27 cellular contexts compared by ENCODE assay signal in the genomic region with DNA sequence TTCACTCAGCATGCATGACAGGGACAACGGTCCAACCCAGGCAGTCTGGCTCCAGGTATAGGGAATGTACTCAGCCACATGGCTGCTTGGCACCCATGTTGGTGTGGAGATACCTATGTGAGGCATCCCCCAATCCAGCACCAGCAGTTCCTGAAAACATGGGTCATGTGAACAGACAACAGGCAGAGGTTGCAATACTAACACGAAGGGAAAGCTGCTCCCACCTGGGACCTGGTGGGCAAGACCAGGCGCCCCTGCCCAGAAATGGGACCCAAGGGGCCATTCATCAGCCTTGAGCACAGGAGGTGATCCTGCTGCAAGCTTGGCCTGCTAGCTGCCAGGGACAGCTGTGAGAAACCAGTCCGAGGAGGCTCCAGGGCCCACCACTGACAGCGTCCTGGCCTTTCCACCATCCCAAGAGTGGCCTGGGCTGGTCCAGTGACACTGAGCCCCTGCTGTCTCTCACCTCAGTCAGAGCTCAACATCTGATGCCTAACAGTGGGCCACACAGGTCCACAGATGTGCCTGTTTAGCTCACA.
A peak's percentile ranks its signal among the peaks of the same experiment; 100 is the strongest.
DNase-seq lines count a peak whose midpoint lies in the region; ATAC-seq, FAIRE-seq and TF ChIP-seq lines count a peak whose summit lies in the region.
"Had no signal": no experiment of that assay in that cellular context is flagged by ENCODE, and none has a peak within 500 bp of the region (broad histone marks: within the 10 kb centered on the region; RNA-seq: fewer than 3 reads in every experiment).

No MANE protein-coding gene starts in this region.

- H3K27ac Mint-ChIP-seq in activated T-cell treated with anti-CD3 and anti-CD28 coated beads, Interleukin-2, amount 50 U/mL, for 24 hours = no peak overlapping the region
- no peak overlapping the region for H3K27ac Mint-ChIP-seq in effector memory CD8-positive, alpha-beta T cell
- H3K27ac Mint-ChIP-seq: activated CD8-positive, alpha-beta T cell treated with anti-CD3 and anti-CD28 coated beads, Interleukin-2, amount 10 ng/mL, durations not matched to agents 7 days and 5 days; B cell; CD8-positive, alpha-beta memory T cell had no signal

- peaks cover 0 to 21% (median 11%) of the 10 kb centered on the region in 3 donors for H3K27me3 ChIP-seq in stomach
- H3K27me3 ChIP-seq: SJCRH30 had no signal

- H3K4me1 ChIP-seq in kidney (ENCODE audit: control insufficient read depth in 1 of 2, insufficient read depth in 1 of 2, low read depth in 1 of 2, low read length in 2 of 2) = peaks cover 0 to 2% of the 10 kb centered on the region in 2 donors
- H3K4me1 ChIP-seq in stomach = peaks cover 0 to 22% (median 6%) of the 10 kb centered on the region in 4 donors
- H3K4me1 ChIP-seq: left lung, SJCRH30 had no signal

- no peak for FAIRE-seq in kidney (lab: Jason Lieb, UNC)
- FAIRE-seq: GM12892 had no signal

- no peak for TF ChIP-seq CTCF in RWPE1 (conservative IDR thresholded peaks at IDR 0.05; ENCODE audit: low read depth)
- no peak for TF ChIP-seq CTCF in kidney (IDR thresholded peaks at IDR 0.05; ENCODE audit: borderline replicate concordance, extremely low read depth, insufficient read depth)
- no peak for TF ChIP-seq CTCF in stomach (IDR thresholded peaks at IDR 0.05)

- H3K27ac ChIP-seq in RWPE1 = peak overlapping the region; percentile 8; the same call in 1 of the 2 replicates
- no peak overlapping the region for H3K27ac ChIP-seq in kidney (ENCODE audit: low read depth in 2 of 2, low read length in 2 of 2)
- H3K27ac ChIP-seq in stomach = no peak overlapping the region
- H3K27ac ChIP-seq: gastroesophageal sphincter, left lung, SJCRH30, skin epidermis had no signal

- H3K9me3 ChIP-seq in kidney (ENCODE audit: control insufficient read depth in 1 of 2, low read length in 2 of 2) (no peaks in the 10 kb centered on the region), stomach (no peaks in the 10 kb centered on the region)
- H3K9me3 ChIP-seq: gastroesophageal sphincter, left lung, SJCRH30 had no signal

- no peak for TF ChIP-seq EP300 in stomach (IDR thresholded peaks at IDR 0.05)

- no peak overlapping the region for H3K4me3 ChIP-seq in kidney (ENCODE audit: low read length in 2 of 2)
- H3K4me3 ChIP-seq in stomach = no peak overlapping the region
- H3K4me3 ChIP-seq: gastroesophageal sphincter, left lung, SJCRH30, skin epidermis had no signal

- no peaks in the 10 kb centered on the region for H3K4me1 Mint-ChIP-seq in activated T-cell treated with anti-CD3 and anti-CD28 coated beads, Interleukin-2, amount 50 U/mL, for 24 hours (ENCODE audit: low read depth)
- no peaks in the 10 kb centered on the region for H3K4me1 Mint-ChIP-seq in effector memory CD8-positive, alpha-beta T cell (ENCODE audit: low read depth in 2 of 2)
- H3K4me1 Mint-ChIP-seq: B cell; CD8-positive, alpha-beta memory T cell had no signal

- CTCF ChIA-PET in RWPE1 (lab: Yijun Ruan, JAX) = no interaction called here

- H3K36me3 ChIP-seq in kidney (ENCODE audit: control insufficient read depth in 1 of 2, insufficient read depth in 2 of 2, low read length in 2 of 2) = no peaks in the 10 kb centered on the region
- H3K36me3 ChIP-seq in stomach = no peaks in the 10 kb centered on the region
- H3K36me3 ChIP-seq: gastroesophageal sphincter, left lung, SJCRH30 had no signal

- H3K27me3 Mint-ChIP-seq in activated T-cell treated with anti-CD3 and anti-CD28 coated beads, Interleukin-2, amount 50 U/mL, for 24 hours = no peaks in the 10 kb centered on the region
- peaks cover under 1 to 9% of the 10 kb centered on the region in 2 donors for H3K27me3 Mint-ChIP-seq in effector memory CD8-positive, alpha-beta T cell
- H3K27me3 Mint-ChIP-seq: B cell had no signal

- peak; percentile 25 for DNase-seq in activated T-cell treated with anti-CD3 and anti-CD28 coated beads, Interleukin-2, amount 50 U/mL, for 24 hours
- no peak for DNase-seq in activated T-cell treated with anti-CD3 and anti-CD28 coated beads, Interleukin-2, amount 50 U/mL, for 1 hour
- DNase-seq in RWPE1 (ENCODE audit: low spot score) = no peak
- peak; percentile 51 for DNase-seq in kidney
- peak; percentile 14 for DNase-seq in stomach
- DNase-seq in SHP77 (lab: John Stamatoyannopoulos, UW) = no peak
- DNase-seq in effector memory CD8-positive, alpha-beta T cell = no peak
- DNase-seq: activated CD4-positive, CD25-positive, alpha-beta regulatory T cell; activated CD8-positive, alpha-beta T cell treated with anti-CD3 and anti-CD28 coated beads, Interleukin-2, amount 10 ng/mL, durations not matched to agents 7 days and 5 days; activated naive CD4-positive, alpha-beta T cell treated with anti-CD3 and anti-CD28 coated beads, Interleukin-2, amount 50 U/mL, for 16 hours; CD8-positive, alpha-beta memory T cell; hippocampal formation; left lung; mesendoderm; NCI-H1092 treated with DMSO at 0.1 percent for 48 hours; NCI-H1930; NCI-H526; NK-92 treated with Interleukin-12 subunit alpha and Interleukin-12 subunit beta, amount 100 ng/mL, for 24 hours; nucleus accumbens; SJCRH30; trophoblast cell had no signal

- intact Hi-C loops in kidney (cut with DNase I) (no loop called here), stomach (cut with DNase I; ENCODE audit: low total_unique reads) (no loop called here)

- H3K9me3 Mint-ChIP-seq in activated T-cell treated with anti-CD3 and anti-CD28 coated beads, Interleukin-2, amount 50 U/mL, for 24 hours = no peaks in the 10 kb centered on the region
- no peaks in the 10 kb centered on the region for H3K9me3 Mint-ChIP-seq in effector memory CD8-positive, alpha-beta T cell
- H3K9me3 Mint-ChIP-seq: CD8-positive, alpha-beta memory T cell had no signal

- no peak for ATAC-seq in HG03097 (IDR thresholded peaks at IDR 0.05; ENCODE audit: low FRiP score, unreplicated experiment)
- ATAC-seq in effector memory CD8-positive, alpha-beta T cell (replicated peaks) = no peak
- ATAC-seq: activated CD8-positive, alpha-beta T cell treated with anti-CD3 and anti-CD28 coated beads, Interleukin-2, amount 10 ng/mL, durations not matched to agents 7 days and 5 days; gastroesophageal sphincter; Panc1 had no signal

- no peak overlapping the region for H3K4me3 Mint-ChIP-seq in activated T-cell treated with anti-CD3 and anti-CD28 coated beads, Interleukin-2, amount 50 U/mL, for 24 hours
- H3K4me3 Mint-ChIP-seq in effector memory CD8-positive, alpha-beta T cell = no peak overlapping the region
- H3K4me3 Mint-ChIP-seq: activated CD8-positive, alpha-beta T cell treated with anti-CD3 and anti-CD28 coated beads, Interleukin-2, amount 10 ng/mL, durations not matched to agents 7 days and 5 days; B cell; CD8-positive, alpha-beta memory T cell had no signal

- H3K9ac ChIP-seq in kidney (ENCODE audit: low read length in 2 of 2) = no peak overlapping the region

- H3K36me3 Mint-ChIP-seq in activated T-cell treated with anti-CD3 and anti-CD28 coated beads, Interleukin-2, amount 50 U/mL, for 24 hours (ENCODE audit: low read depth) = no peaks in the 10 kb centered on the region
- H3K36me3 Mint-ChIP-seq in effector memory CD8-positive, alpha-beta T cell (ENCODE audit: insufficient read depth) = no peaks in the 10 kb centered on the region
- H3K36me3 Mint-ChIP-seq: CD8-positive, alpha-beta memory T cell had no signal

- TF ChIP-seq POLR2A in stomach (IDR thresholded peaks at IDR 0.05) = no peak

- WGBS in stomach, 5 donors = 76 to 93% (median 87%) methylated on average over 3 to 5 of the region's 5 CpGs

- POLR2A ChIA-PET in RWPE1 (lab: Yijun Ruan, JAX; ENCODE audit: low non-redundant PET) = no interaction called here

Comparison
In these comparisons a context has a peak if more than half of its experiments do, and no peak if none do; other contexts are left out.
1. DNase-seq: peak in activated T-cell treated with anti-CD3 and anti-CD28 coated beads, Interleukin-2, amount 50 U/mL, for 24 hours (single experiment), kidney (single experiment) and stomach (single experiment); none in activated T-cell treated with anti-CD3 and anti-CD28 coated beads, Interleukin-2, amount 50 U/mL, for 1 hour (single experiment), RWPE1 (single experiment), SHP77 (0 of 2) and effector memory CD8-positive, alpha-beta T cell (0 of 3).